ENCODE assay signal across 20 cellular contexts in the genomic region with DNA sequence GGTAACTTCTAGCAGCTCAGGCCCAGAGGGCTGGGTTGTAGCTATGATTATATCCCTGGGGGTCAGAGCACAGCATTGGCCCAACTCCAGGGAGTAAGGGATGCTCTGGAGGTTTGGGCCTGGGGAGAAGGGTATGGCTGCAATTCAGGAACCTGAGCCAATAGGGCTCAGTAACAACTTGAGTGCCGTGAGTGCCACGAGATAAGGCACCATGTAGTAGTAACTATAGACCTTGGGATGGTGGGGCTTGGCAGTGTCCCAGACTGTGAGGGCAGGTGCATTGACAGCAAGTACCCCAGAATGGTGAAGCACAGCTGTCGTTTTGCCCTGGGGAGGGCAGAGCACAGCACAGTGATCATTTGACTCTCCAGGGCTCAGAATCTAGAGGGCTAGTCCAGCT.
"Had no signal": no experiment of that assay in that cellular context is flagged by ENCODE, and none has a peak within 500 bp of the region (broad histone marks: within the 10 kb centered on the region; RNA-seq: fewer than 3 reads in every experiment).

No MANE protein-coding gene starts in this region.

- H3K4me3 Mint-ChIP-seq: memory B cell; mesothelial cell of epicardium; nephron; stimulated activated naive B cell treated with anti-CD40 and anti-IgM and Interleukin-4, amounts not matched to agents 10 μg/mL and 1 μg/mL and 100 μg/mL, for 72 hours had no signal

- H3K36me3 ChIP-seq: colonic mucosa, esophagus squamous epithelium, gastroesophageal sphincter, lower lobe of right lung, prostate gland, right lobe of liver, upper lobe of left lung, uterus had no signal

- ATAC-seq: gastroesophageal sphincter; left lobe of liver; lower lobe of right lung; right lobe of liver; stimulated activated naive B cell treated with anti-CD40 and anti-IgM and Interleukin-4, amounts not matched to agents 10 μg/mL and 1 μg/mL and 100 μg/mL, for 72 hours had no signal

- H3K4me1 ChIP-seq: colonic mucosa, esophagus squamous epithelium, gastroesophageal sphincter, lower lobe of right lung, parathyroid adenoma, prostate gland, right lobe of liver, upper lobe of left lung, uterus had no signal

- H3K4me3 ChIP-seq: colonic mucosa, esophagus squamous epithelium, gastroesophageal sphincter, lower lobe of right lung, prostate gland, right lobe of liver, upper lobe of left lung, uterus had no signal

- H3K27ac ChIP-seq: colonic mucosa, esophagus squamous epithelium, gastroesophageal sphincter, lower lobe of right lung, parathyroid adenoma, prostate gland, right lobe of liver, upper lobe of left lung, uterus had no signal

- DNase-seq: colonic mucosa; dermis blood vessel endothelial cell; esophagus squamous epithelium; foreskin fibroblast; glutamatergic neuron; islet precursor cell; lower lobe of right lung; right lobe of liver; stimulated activated CD4-positive, alpha-beta T cell treated with anti-CD3 and anti-CD28 coated beads, Interleukin-4, amount 100 ng/mL, for 1 hour; stimulated activated CD8-positive, alpha-beta memory T cell treated with anti-CD3 and anti-CD28 coated beads, Interleukin-4, amount 100 ng/mL, for 48 hours; stimulated activated naive B cell treated with anti-CD40 and anti-IgM and Interleukin-4, amounts not matched to agents 10 μg/mL and 1 μg/mL and 100 μg/mL, for 72 hours; upper lobe of left lung; uterus had no signal

- H3K9me3 ChIP-seq: colonic mucosa, prostate gland, uterus had no signal

- H2AFZ ChIP-seq: parathyroid adenoma had no signal

- H3K9ac ChIP-seq: parathyroid adenoma had no signal

- H3K4me1 Mint-ChIP-seq: memory B cell, mesothelial cell of epicardium, nephron had no signal

- H3K27ac Mint-ChIP-seq: memory B cell; mesothelial cell of epicardium; nephron; stimulated activated naive B cell treated with anti-CD40 and anti-IgM and Interleukin-4, amounts not matched to agents 10 μg/mL and 1 μg/mL and 100 μg/mL, for 72 hours had no signal

- H3K27me3 ChIP-seq: colonic mucosa, esophagus squamous epithelium, gastroesophageal sphincter, right lobe of liver, upper lobe of left lung, uterus had no signal

- H3K79me2 ChIP-seq: parathyroid adenoma had no signal

- H3K27me3 Mint-ChIP-seq: memory B cell had no signal
